Comparison of ENCODE assay signal across 16 cellular contexts in genomic region chr17:57624390-57624789, GRCh38.
DNase-seq lines count a peak whose midpoint lies in the region; ATAC-seq, FAIRE-seq and TF ChIP-seq lines count a peak whose summit lies in the region.
"Had no signal": no experiment of that assay in that cellular context is flagged by ENCODE, and none has a peak within 500 bp of the region (broad histone marks: within the 10 kb centered on the region; RNA-seq: fewer than 3 reads in every experiment).

No MANE protein-coding gene starts in this region.

- no peaks in the 10 kb centered on the region for H3K36me3 ChIP-seq in GM23338 (ENCODE audit: insufficient read depth)
- H3K36me3 ChIP-seq in bronchial epithelial cell (ENCODE audit: control insufficient read depth, insufficient read depth, low read length) = peaks cover 8% of the 10 kb centered on the region
- H3K36me3 ChIP-seq in neuronal stem cell (replicated peaks in 1 of 2; ENCODE audit: control insufficient read depth in 2 of 2, insufficient read depth in 2 of 2, low read length in 2 of 2) = peaks cover 26 to 54% of the 10 kb centered on the region in 2 donors
- H3K36me3 ChIP-seq in SJCRH30 = peaks cover 6% of the 10 kb centered on the region; the same call in 1 of the 2 replicates

- H3K79me2 ChIP-seq in GM23338 (replicated peaks; ENCODE audit: insufficient read depth) = no peaks in the 10 kb centered on the region

- no peak overlapping the region for H3K4me3 Mint-ChIP-seq in GM23338
- H3K4me3 Mint-ChIP-seq: CD14-positive monocyte had no signal

- H3K14ac ChIP-seq in neuronal stem cell (ENCODE audit: low read length) = no peak overlapping the region

- WGBS in neuronal stem cell (ENCODE audit: extremely low coverage in 2 of 2, insufficient read length in 2 of 2, insufficient replicate concordance in 1 of 2), 2 donors = no CpG with 5 or more reads among the region's 8 CpGs

- TF ChIP-seq CTCF in GM23338 (conservative IDR thresholded peaks at IDR 0.05; ENCODE audit: low read depth in 2 of 2) (no peak), bronchial epithelial cell (IDR thresholded peaks at IDR 0.05; ENCODE audit: insufficient read depth, low read length, severe bottlenecking) (no peak), foreskin fibroblast (IDR thresholded peaks at IDR 0.05; ENCODE audit: low read depth, low read length) (no peak)

- no peak overlapping the region for H3K4me3 ChIP-seq in GM23338
- H3K4me3 ChIP-seq in bronchial epithelial cell (ENCODE audit: low read depth, low read length) = no peak overlapping the region
- H3K4me3 ChIP-seq in neuronal stem cell (ENCODE audit: low read length in 2 of 2) = no peak overlapping the region
- no peak overlapping the region for H3K4me3 ChIP-seq in foreskin fibroblast (ENCODE audit: low read depth in 1 of 2, low read length in 2 of 2)
- H3K4me3 ChIP-seq in SJCRH30 = no peak overlapping the region
- H3K4me3 ChIP-seq: heart right ventricle had no signal

- no peak overlapping the region for H3K23ac ChIP-seq in neuronal stem cell (ENCODE audit: low read depth, low read length, poor library complexity)

- no peak overlapping the region for H3K4me2 ChIP-seq in GM23338
- H3K4me2 ChIP-seq in neuronal stem cell (ENCODE audit: insufficient read depth, low read length, poor library complexity, severe bottlenecking) = no peak overlapping the region

- no peak overlapping the region for H2BK5ac ChIP-seq in neuronal stem cell (ENCODE audit: low read length)

- no peak for DNase-seq in GM12891 (ENCODE audit: insufficient read length, low spot score)
- no peak for DNase-seq in GM23338 (ENCODE audit: low spot score)
- DNase-seq in bronchial epithelial cell (ENCODE audit: low read depth) = peak; percentile 7
- no peak for DNase-seq in neuronal stem cell (ENCODE audit: low spot score)
- no peak for DNase-seq in foreskin fibroblast
- no peak for DNase-seq in SJCRH30
- DNase-seq: activated naive CD4-positive, alpha-beta T cell treated with Interleukin-2 at 50 U/mL for 16 hours; central memory CD4-positive, alpha-beta T cell; heart right ventricle; NCI-H1694 treated with DMSO at 0.1 percent for 48 hours; NCI-H524; T-helper 9 cell had no signal

- no peaks in the 10 kb centered on the region for H3K9me3 Mint-ChIP-seq in GM23338
- H3K9me3 Mint-ChIP-seq: CD14-positive monocyte had no signal

- H3K36me3 Mint-ChIP-seq in GM23338 (ENCODE audit: low read depth) = 0 out of 3 replicates have a peak, but pooled peaks cover 4% of the 10 kb centered on the region

- H4K8ac ChIP-seq in neuronal stem cell (ENCODE audit: low read depth, low read length) = no peak overlapping the region

- H3K9me3 ChIP-seq in neuronal stem cell (replicated peaks in 1 of 2; ENCODE audit: control insufficient read depth in 2 of 2, insufficient read depth in 1 of 2, low read depth in 1 of 2, low read length in 2 of 2) (peaks cover 0 to 3% of the 10 kb centered on the region in 2 donors), SJCRH30 (replicated peaks) (no peaks in the 10 kb centered on the region)
- H3K9me3 ChIP-seq: heart right ventricle had no signal

- peaks cover 4% of the 10 kb centered on the region for H3K27me3 Mint-ChIP-seq in GM23338 (ENCODE audit: insufficient read depth, low read depth, poor library complexity)

- H3K18ac ChIP-seq in neuronal stem cell (ENCODE audit: low read length) = peak overlapping the region; percentile 82

- H3K27ac ChIP-seq in GM23338 (ENCODE audit: low read depth) (no peak overlapping the region), neuronal stem cell (replicated peaks; ENCODE audit: low read length) (no peak overlapping the region), SJCRH30 (no peak overlapping the region)

- peak; percentile 47 for FAIRE-seq in GM12891 (lab: Jason Lieb, UNC)
- FAIRE-seq in bronchial epithelial cell (lab: Jason Lieb, UNC) = no peak

- no peak overlapping the region for H2AFZ ChIP-seq in GM23338
- H2AFZ ChIP-seq in neuronal stem cell (ENCODE audit: low read length) = no peak overlapping the region

- H3K27me3 ChIP-seq in GM23338 (ENCODE audit: insufficient read depth) (no peaks in the 10 kb centered on the region), bronchial epithelial cell (ENCODE audit: control insufficient read depth, insufficient read depth, low read length) (no peaks in the 10 kb centered on the region), neuronal stem cell (ENCODE audit: control insufficient read depth in 3 of 3, insufficient read depth in 3 of 3, low read depth in 1 of 3, low read length in 3 of 3) (no peaks in the 10 kb centered on the region), SJCRH30 (no peaks in the 10 kb centered on the region)
- H3K27me3 ChIP-seq: heart right ventricle had no signal

- H3K4me1 Mint-ChIP-seq in GM23338 = peaks cover 10% of the 10 kb centered on the region; the same call in 2 of the 3 replicates

- no peak overlapping the region for H4K91ac ChIP-seq in neuronal stem cell (ENCODE audit: low read depth, low read length, poor library complexity)

- H3F3A ChIP-seq in GM23338 (replicated peaks; ENCODE audit: low read depth) = no peaks in the 10 kb centered on the region

- no peaks in the 10 kb centered on the region for H4K20me1 ChIP-seq in GM23338 (replicated peaks; ENCODE audit: insufficient read depth)

- no peak overlapping the region for H2AK5ac ChIP-seq in neuronal stem cell (ENCODE audit: low read depth, low read length)

- H2BK15ac ChIP-seq in neuronal stem cell (ENCODE audit: low read length) = no peak overlapping the region

- ATAC-seq in GM23338 (no peak), HG03139 (IDR thresholded peaks at IDR 0.05; ENCODE audit: unreplicated experiment) (no peak), GM21360 (IDR thresholded peaks at IDR 0.05; ENCODE audit: unreplicated experiment) (no peak)
- ATAC-seq: heart right ventricle, left lobe of liver had no signal

- no peak overlapping the region for H3K9ac ChIP-seq in neuronal stem cell (ENCODE audit: low read depth, low read length, poor library complexity)

- no peak overlapping the region for H2BK120ac ChIP-seq in neuronal stem cell (ENCODE audit: low read depth, low read length)

- H3K79me1 ChIP-seq in neuronal stem cell (ENCODE audit: low read depth, low read length) = peaks cover 4% of the 10 kb centered on the region

- H3K4me1 ChIP-seq in GM23338 (ENCODE audit: insufficient read depth) (no peaks in the 10 kb centered on the region), neuronal stem cell (ENCODE audit: control insufficient read depth in 2 of 2, insufficient read depth in 1 of 2, low read depth in 1 of 2, low read length in 2 of 2) (peaks cover 15 to 18% of the 10 kb centered on the region in 2 donors), SJCRH30 (peaks cover 37% of the 10 kb centered on the region)

- H3K27ac Mint-ChIP-seq in GM23338 = peak overlapping the region; percentile 25

- no peaks in the 10 kb centered on the region for H3K9me2 ChIP-seq in GM23338 (ENCODE audit: insufficient read depth)

- TF ChIP-seq POLR2A in GM12891 (IDR thresholded peaks at IDR 0.05; ENCODE audit: low read depth, low read length) = no peak

- no peak overlapping the region for H2BK12ac ChIP-seq in neuronal stem cell (ENCODE audit: low read length)

- H3K4ac ChIP-seq in neuronal stem cell (ENCODE audit: low read length) = no peak overlapping the region

TF ChIP-seq in GM12891, 5 proteins besides CTCF, POLR2A, EP300 and RAD21:
- TF ChIP-seq SPI1 (IDR thresholded peaks at IDR 0.05; ENCODE audit: low read depth, low read length) (no peak), PAX5 (IDR thresholded peaks at IDR 0.05; ENCODE audit: insufficient read depth, low read length, severe bottlenecking) (no peak), POLR2AphosphoS5 (IDR thresholded peaks at IDR 0.05; ENCODE audit: low read depth, low read length) (no peak), POU2F2 (IDR thresholded peaks at IDR 0.05; ENCODE audit: low read depth, low read length) (no peak), TAF1 (IDR thresholded peaks at IDR 0.05; ENCODE audit: low read depth, low read length) (no peak)
TF ChIP-seq in GM12891: peak in this region for 0.

TF ChIP-seq in GM23338, 12 proteins besides CTCF, POLR2A, EP300 and RAD21 (continues in another document):
- no peak for TF ChIP-seq ZNF114 (CRISPR knock-in tag; IDR thresholded peaks at IDR 0.05)
